ENCODE assay signal across 8 cellular contexts in the genomic region with DNA sequence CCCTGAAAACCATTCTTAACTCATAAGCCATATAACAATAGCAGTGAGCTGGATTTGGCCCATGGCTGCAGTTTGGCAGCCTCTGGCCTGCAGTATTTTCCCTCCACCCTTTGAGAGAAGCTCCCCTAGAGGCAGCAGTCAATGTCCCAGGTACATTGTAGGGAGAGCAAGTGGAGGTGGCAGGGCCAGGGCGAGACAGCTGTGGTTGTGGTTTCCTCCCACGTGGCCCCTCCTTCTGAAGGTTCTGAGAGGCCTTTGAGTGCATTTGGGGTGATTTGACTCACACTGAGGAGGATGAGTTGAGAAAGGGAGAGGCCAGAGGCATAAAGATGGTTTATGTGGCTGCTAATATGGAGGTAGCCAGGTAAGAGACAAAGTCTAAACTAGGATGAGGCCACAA. TPM values are rescaled to one million over a fixed set of nuclear protein-coding genes. Genes with fewer than 3 reads are reported as not detected.
DNase-seq lines count a peak whose midpoint lies in the region; ATAC-seq and TF ChIP-seq lines count a peak whose summit lies in the region.

No MANE protein-coding gene starts in this region.

- H3K36me3 Mint-ChIP-seq in CD4-positive, alpha-beta T cell (ENCODE audit: low read depth), result no peaks in the 10 kb centered on the region
- H3K36me3 Mint-ChIP-seq in activated naive CD8-positive, alpha-beta T cell treated with anti-CD3 and anti-CD28 coated beads, Interleukin-2, amount 50 U/mL, for 24 hours (ENCODE audit: low read depth), result no peaks in the 10 kb centered on the region

- no peak overlapping the region for H2AFZ ChIP-seq in MM.1S (ENCODE audit: low read length)

- no peak overlapping the region for H3K9ac ChIP-seq in MM.1S (ENCODE audit: low read length)

- H3F3A ChIP-seq in MM.1S (ENCODE audit: insufficient read depth, low read length), result no peaks in the 10 kb centered on the region

- ATAC-seq in CD4-positive, alpha-beta T cell (ENCODE audit: poor library complexity), result peak; percentile 82
- peak; percentile 100 for ATAC-seq in GM21526 (IDR thresholded peaks at IDR 0.05; ENCODE audit: low FRiP score, unreplicated experiment)
- peak; percentile 99 for ATAC-seq in activated naive CD8-positive, alpha-beta T cell treated with anti-CD3 and anti-CD28 coated beads, Interleukin-2, amount 50 U/mL, for 24 hours

- H3K36me3 ChIP-seq in MM.1S (replicated peaks; ENCODE audit: insufficient read depth, low read length) (no peaks in the 10 kb centered on the region), WERI-Rb-1 (no peaks in the 10 kb centered on the region)

- H3K4me2 ChIP-seq in MM.1S (ENCODE audit: low read depth, low read length), result no peak overlapping the region

- peak; percentile 4 to 44 (median 22) for DNase-seq in CD4-positive, alpha-beta T cell
- peak; percentile 67 for DNase-seq in MM.1S
- peak; percentile 64 for DNase-seq in activated naive CD8-positive, alpha-beta T cell treated with anti-CD3 and anti-CD28 coated beads, Interleukin-2, amount 50 U/mL, for 24 hours
- no peak for DNase-seq in WERI-Rb-1
- no peak for DNase-seq in Ammon's horn (ENCODE audit: low spot score)
- DNase-seq in epidermal melanocyte (ENCODE audit: insufficient read length, low spot score), result no peak
- DNase-seq in RWPE1 (ENCODE audit: low spot score), result no peak

- H3K4me1 Mint-ChIP-seq in CD4-positive, alpha-beta T cell (ENCODE audit: low read depth), result peaks cover 6% of the 10 kb centered on the region
- H3K4me1 Mint-ChIP-seq in activated naive CD8-positive, alpha-beta T cell treated with anti-CD3 and anti-CD28 coated beads, Interleukin-2, amount 50 U/mL, for 24 hours, result peaks cover 4% of the 10 kb centered on the region

- intact Hi-C loops in CD4-positive, alpha-beta T cell (cut with DNase I, micrococcal nuclease), result no loop called here

- no peaks in the 10 kb centered on the region for H3K9me2 ChIP-seq in MM.1S (replicated peaks; ENCODE audit: insufficient read depth, low read length)

- no peaks in the 10 kb centered on the region for H3K79me2 ChIP-seq in MM.1S (ENCODE audit: low read length)

- no peak for TF ChIP-seq CTCF in CD4-positive, alpha-beta T cell (IDR thresholded peaks at IDR 0.05)
- peak; percentile 15 for TF ChIP-seq CTCF in MM.1S (IDR thresholded peaks at IDR 0.05; ENCODE audit: low read length)
- no peak for TF ChIP-seq CTCF in WERI-Rb-1 (IDR thresholded peaks at IDR 0.05; ENCODE audit: low read depth, low read length)
- no peak for TF ChIP-seq CTCF in RWPE1 (conservative IDR thresholded peaks at IDR 0.05; ENCODE audit: low read depth)

- H3K4me3 ChIP-seq in MM.1S (ENCODE audit: low read length) (no peak overlapping the region), WERI-Rb-1 (ENCODE audit: low read depth, low read length) (no peak overlapping the region)

- no peak overlapping the region for H3K27ac ChIP-seq in CD4-positive, alpha-beta T cell (ENCODE audit: low read depth, low read length)
- H3K27ac ChIP-seq in MM.1S (ENCODE audit: low read length), result no peak overlapping the region
- H3K27ac ChIP-seq in WERI-Rb-1, result no peak overlapping the region
- H3K27ac ChIP-seq in RWPE1, result no peak overlapping the region

- peaks cover 31% of the 10 kb centered on the region for H3K27me3 Mint-ChIP-seq in CD4-positive, alpha-beta T cell
- peaks cover 29% of the 10 kb centered on the region for H3K27me3 Mint-ChIP-seq in activated naive CD8-positive, alpha-beta T cell treated with anti-CD3 and anti-CD28 coated beads, Interleukin-2, amount 50 U/mL, for 24 hours

- peaks cover 5% of the 10 kb centered on the region for H3K27me3 ChIP-seq in CD4-positive, alpha-beta T cell (ENCODE audit: control insufficient read depth, insufficient read depth, low read length)
- H3K27me3 ChIP-seq in MM.1S (replicated peaks; ENCODE audit: insufficient read depth, low read length), result no peaks in the 10 kb centered on the region
- peaks cover 69% of the 10 kb centered on the region for H3K27me3 ChIP-seq in WERI-Rb-1 (ENCODE audit: insufficient read depth, low read depth, severe bottlenecking)

- H3K27ac Mint-ChIP-seq in CD4-positive, alpha-beta T cell, result no peak overlapping the region
- no peak overlapping the region for H3K27ac Mint-ChIP-seq in activated naive CD8-positive, alpha-beta T cell treated with anti-CD3 and anti-CD28 coated beads, Interleukin-2, amount 50 U/mL, for 24 hours

- no peaks in the 10 kb centered on the region for H3K9me3 ChIP-seq in CD4-positive, alpha-beta T cell (ENCODE audit: control insufficient read depth, low read length)
- H3K9me3 ChIP-seq in MM.1S (replicated peaks; ENCODE audit: insufficient read depth, low read length), result no peaks in the 10 kb centered on the region
- peaks cover 3% of the 10 kb centered on the region for H3K9me3 ChIP-seq in WERI-Rb-1 (ENCODE audit: severe bottlenecking)

- no peaks in the 10 kb centered on the region for H3K9me3 Mint-ChIP-seq in CD4-positive, alpha-beta T cell
- no peaks in the 10 kb centered on the region for H3K9me3 Mint-ChIP-seq in activated naive CD8-positive, alpha-beta T cell treated with anti-CD3 and anti-CD28 coated beads, Interleukin-2, amount 50 U/mL, for 24 hours

- no peaks in the 10 kb centered on the region for H3K4me1 ChIP-seq in MM.1S (ENCODE audit: low read length)

- POLR2A ChIA-PET in CD4-positive, alpha-beta T cell (lab: Charles Lee), result no interaction called here
- POLR2A ChIA-PET in RWPE1 (lab: Yijun Ruan, JAX; ENCODE audit: low non-redundant PET), result no interaction called here

- H4K20me1 ChIP-seq in MM.1S (ENCODE audit: insufficient read depth, low read length), result no peaks in the 10 kb centered on the region

- no peak overlapping the region for H3K4me3 Mint-ChIP-seq in CD4-positive, alpha-beta T cell
- no peak overlapping the region for H3K4me3 Mint-ChIP-seq in activated naive CD8-positive, alpha-beta T cell treated with anti-CD3 and anti-CD28 coated beads, Interleukin-2, amount 50 U/mL, for 24 hours

- CTCF ChIA-PET in CD4-positive, alpha-beta T cell (lab: Charles Lee), result no interaction called here
- CTCF ChIA-PET in RWPE1 (lab: Yijun Ruan, JAX), result no interaction called here

RNA-seq across cellular contexts. Expression of a gene that starts 45.5 kb away (rescaled TPM):
- total RNA-seq in CD4-positive, alpha-beta T cell, result 1 to 10 TPM; 6.5 to 7.2 TPM

Comparison
In these comparisons a context has a peak if more than half of its experiments do, and no peak if none do; other contexts are left out.
1. DNase-seq: peak in CD4-positive, alpha-beta T cell (10 of 10), MM.1S (single experiment) and activated naive CD8-positive, alpha-beta T cell treated with anti-CD3 and anti-CD28 coated beads, Interleukin-2, amount 50 U/mL, for 24 hours (single experiment); none in WERI-Rb-1 (single experiment), Ammon's horn (single experiment), epidermal melanocyte (single experiment) and RWPE1 (single experiment).
2. Peak in every context shown above with its lines, with median percentiles within 50 percentile points of each other: ATAC-seq.